ENCODE assay signal across 8 cellular contexts in the genomic region with DNA sequence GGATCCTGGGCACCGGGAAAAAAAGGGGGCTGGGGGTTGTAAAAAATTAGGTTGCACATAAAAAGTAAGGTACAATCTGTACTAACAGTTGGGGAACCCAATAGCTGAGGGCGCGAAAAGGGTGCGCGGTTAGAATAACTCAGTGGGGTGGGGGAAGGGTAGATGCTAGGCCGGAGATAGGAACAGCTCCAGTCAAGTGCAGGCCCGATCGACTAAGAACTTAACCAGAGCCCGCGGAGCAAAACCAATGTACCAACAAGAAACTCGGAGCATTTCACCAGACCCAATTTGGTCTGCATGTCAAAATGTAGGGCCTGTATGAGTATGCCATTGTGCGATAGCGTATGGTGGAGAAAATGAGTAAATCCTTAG. TPM values are rescaled to one million over a fixed set of nuclear protein-coding genes. Genes with fewer than 3 reads are reported as not detected.
DNase-seq lines count a peak whose midpoint lies in the region; ATAC-seq and TF ChIP-seq lines count a peak whose summit lies in the region.

No MANE protein-coding gene starts in this region.

- H3K9me3 ChIP-seq in BLaER1: no peaks in the 10 kb centered on the region
- H3K9me3 ChIP-seq in SK-N-MC (ENCODE audit: low read depth, low read length): no peaks in the 10 kb centered on the region
- no peaks in the 10 kb centered on the region for H3K9me3 ChIP-seq in iPS-20b (ENCODE audit: insufficient read depth, low read depth, low read length)
- no peaks in the 10 kb centered on the region for H3K9me3 ChIP-seq in skeletal muscle tissue (ENCODE audit: control insufficient read depth in 3 of 3, low read length in 3 of 3)

- H3K27me3 ChIP-seq in BLaER1: no peaks in the 10 kb centered on the region
- H3K27me3 ChIP-seq in iPS-20b (ENCODE audit: insufficient read depth, low read length): no peaks in the 10 kb centered on the region
- H3K27me3 ChIP-seq in skeletal muscle tissue (ENCODE audit: control insufficient read depth in 3 of 3, insufficient read depth in 3 of 3, low read length in 3 of 3): no peaks in the 10 kb centered on the region

- in situ Hi-C loops in astrocyte of the cerebellum (cut with HindIII; ENCODE audit: low sequenced_read_pairs): no loop called here

- ATAC-seq in HG02571 (IDR thresholded peaks at IDR 0.05; ENCODE audit: unreplicated experiment): no peak

- H3K4me3 ChIP-seq in BLaER1 (peak overlapping the region; percentile 97), SK-N-MC (peak overlapping the region; percentile 88), astrocyte of the cerebellum (ENCODE audit: low read depth, low read length) (peak overlapping the region; percentile 97), iPS-20b (ENCODE audit: low read length) (peak overlapping the region; percentile 100), skeletal muscle tissue (ENCODE audit: low read length in 3 of 3) (peak overlapping the region; percentile 94 to 98 (median 94))

- H3K4me2 ChIP-seq in BLaER1: peak overlapping the region; percentile 86

- DNase-seq in HPDE6-E6E7 (ENCODE audit: extremely low spot score): peak; percentile 19
- no peak for DNase-seq in SK-N-MC (ENCODE audit: low read depth, low spot score)
- no peak for DNase-seq in astrocyte of the cerebellum (ENCODE audit: low read depth)
- no peak for DNase-seq in cerebellar nuclear complex (lab: John Stamatoyannopoulos, UW)

- H3K4me1 ChIP-seq in BLaER1: peaks cover 50% of the 10 kb centered on the region
- peaks cover 15% of the 10 kb centered on the region; the same call in 1 of the 2 replicates for H3K4me1 ChIP-seq in iPS-20b (ENCODE audit: insufficient read depth, low read length)
- H3K4me1 ChIP-seq in skeletal muscle tissue (ENCODE audit: control insufficient read depth in 3 of 3, insufficient read depth in 3 of 3, low read length in 3 of 3): peaks cover 29 to 49% (median 37%) of the 10 kb centered on the region in 3 donors

- TF ChIP-seq CTCF in astrocyte of the cerebellum (IDR thresholded peaks at IDR 0.05; ENCODE audit: low read depth, low read length, missing control alignments): no peak

- H3K36me3 ChIP-seq in BLaER1 (peaks cover 37% of the 10 kb centered on the region), SK-N-MC (ENCODE audit: insufficient read depth, low read length) (peaks cover 65% of the 10 kb centered on the region), iPS-20b (ENCODE audit: insufficient read depth, low read depth, low read length) (peaks cover 59% of the 10 kb centered on the region), skeletal muscle tissue (ENCODE audit: control insufficient read depth in 3 of 3, insufficient read depth in 3 of 3, low read length in 3 of 3) (peaks cover 0 to 5% (median 2%) of the 10 kb centered on the region in 3 donors)

- H3K27ac ChIP-seq in BLaER1 (peak overlapping the region; percentile 100), SK-N-MC (peak overlapping the region; percentile 99), iPS-20b (ENCODE audit: low read length) (peak overlapping the region; percentile 100), skeletal muscle tissue (ENCODE audit: low read depth, low read length) (peak overlapping the region; percentile 99)

- H3K9ac ChIP-seq in BLaER1: peak overlapping the region; percentile 100
- peak overlapping the region; percentile 99 for H3K9ac ChIP-seq in SK-N-MC (ENCODE audit: insufficient read length)
- peak overlapping the region; percentile 100 for H3K9ac ChIP-seq in iPS-20b (ENCODE audit: low read depth, low read length)
- H3K9ac ChIP-seq in skeletal muscle tissue (ENCODE audit: low read depth in 1 of 3, low read length in 3 of 3): peak overlapping the region; percentile 87 to 98 (median 98)

- peaks cover 62% of the 10 kb centered on the region for H4K20me1 ChIP-seq in BLaER1

RNA-seq across cellular contexts. Expression of gene HNRNPD, which starts 1.3 kb away (rescaled TPM):
- 51.7 TPM for total RNA-seq in skeletal muscle tissue

RNA-seq across cellular contexts. Expression of gene HNRNPDL, which starts 57.8 kb away (rescaled TPM):
- total RNA-seq in skeletal muscle tissue: 123 TPM

RNA-seq across cellular contexts. Expression of gene ENOPH1, which starts 57.9 kb away (rescaled TPM):
- total RNA-seq in skeletal muscle tissue: 16.7 TPM
